Comparison of ENCODE assay signal across 21 cellular contexts in the genomic region with DNA sequence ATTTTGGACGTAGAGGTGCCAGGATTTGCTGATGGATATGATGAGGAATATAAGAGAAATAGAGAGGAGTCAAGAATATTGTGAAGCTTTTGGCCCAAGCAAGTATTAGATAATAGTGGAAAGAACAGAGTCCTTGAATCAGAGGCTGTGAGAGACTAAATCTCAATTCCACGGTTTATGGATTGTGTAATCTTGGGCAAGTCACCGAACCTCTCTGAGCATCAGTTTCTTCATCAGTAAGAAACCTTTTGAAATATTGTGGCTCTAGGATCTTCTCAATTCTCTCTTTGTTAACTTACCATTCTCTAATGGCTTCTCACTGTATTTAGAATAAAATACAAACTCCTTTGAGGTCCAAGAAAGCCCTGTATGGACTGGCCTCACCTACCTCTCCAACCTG.
DNase-seq lines count a peak whose midpoint lies in the region; FAIRE-seq and TF ChIP-seq lines count a peak whose summit lies in the region.
"Had no signal": no experiment of that assay in that cellular context is flagged by ENCODE, and none has a peak within 500 bp of the region (broad histone marks: within the 10 kb centered on the region; RNA-seq: fewer than 3 reads in every experiment).

No MANE protein-coding gene starts in this region.

- no peaks in the 10 kb centered on the region for H3K36me3 Mint-ChIP-seq in astrocyte (ENCODE audit: low read depth, unreplicated experiment)
- no peaks in the 10 kb centered on the region for H3K36me3 Mint-ChIP-seq in glutamatergic neuron (ENCODE audit: unreplicated experiment)
- H3K36me3 Mint-ChIP-seq: activated naive CD4-positive, alpha-beta T cell treated with anti-CD3 and anti-CD28 coated beads, Interleukin-2, amount 50 U/mL, for 24 hours; CD4-positive, alpha-beta memory T cell had no signal

- H3K79me2 ChIP-seq in GM23248 (ENCODE audit: insufficient read depth) = no peaks in the 10 kb centered on the region
- H3K79me2 ChIP-seq in astrocyte (ENCODE audit: insufficient read depth, low read length) = no peaks in the 10 kb centered on the region

- H2AFZ ChIP-seq in GM23248 (no peak overlapping the region), astrocyte (ENCODE audit: low read depth, low read length) (no peak overlapping the region)

- FAIRE-seq in astrocyte (lab: Jason Lieb, UNC) = no peak

- peak; percentile 52 for DNase-seq in GM23248
- peak; percentile 91 for DNase-seq in NOMO-1 treated with DMSO at 0.1 percent for 48 hours (lab: John Stamatoyannopoulos, UW; ENCODE audit: unreplicated experiment)
- DNase-seq in astrocyte (ENCODE audit: low read depth) = no peak
- no peak for DNase-seq in glutamatergic neuron
- no peak for DNase-seq in NCI-H146 (lab: John Stamatoyannopoulos, UW)
- no peak for DNase-seq in NCI-H1436 (lab: John Stamatoyannopoulos, UW)
- DNase-seq in germinal center (ENCODE audit: low spot score) = no peak
- no peak for DNase-seq in T1000 (lab: John Stamatoyannopoulos, UW)
- DNase-seq: aorta; CD4-positive, alpha-beta memory T cell; DMS 273 treated with DMSO at 0.1 percent for 48 hours; HFFc6; islet precursor cell; MG63; NCI-H1694; NCI-H2171; NCI-H524 treated with DMSO at 0.1 percent for 48 hours had no signal

- no peaks in the 10 kb centered on the region for H3F3A ChIP-seq in GM23248 (ENCODE audit: insufficient read depth)

- no peaks in the 10 kb centered on the region for H3K9me3 Mint-ChIP-seq in astrocyte (ENCODE audit: unreplicated experiment)
- peaks cover 2% of the 10 kb centered on the region for H3K9me3 Mint-ChIP-seq in glutamatergic neuron (ENCODE audit: unreplicated experiment)
- H3K9me3 Mint-ChIP-seq: activated naive CD4-positive, alpha-beta T cell treated with anti-CD3 and anti-CD28 coated beads, Interleukin-2, amount 50 U/mL, for 24 hours; activated T-helper 17 cell treated with anti-CD3 and anti-CD28 coated beads, Interleukin-2, amount 50 U/mL, for 72 hours; CD4-positive, alpha-beta memory T cell; HFFc6 had no signal

- in situ Hi-C loops in GM23248 (cut with MboI) = loop anchor here (5.0 kb wide), 1 partner anchor 185 kb away; no protein-coding TSS in a partner anchor

- H3K4me3 Mint-ChIP-seq in astrocyte (ENCODE audit: unreplicated experiment) (peak overlapping the region; percentile 20), glutamatergic neuron (ENCODE audit: unreplicated experiment) (peak overlapping the region; percentile 11)
- H3K4me3 Mint-ChIP-seq: activated naive CD4-positive, alpha-beta T cell treated with anti-CD3 and anti-CD28 coated beads, Interleukin-2, amount 50 U/mL, for 24 hours; activated T-helper 17 cell treated with anti-CD3 and anti-CD28 coated beads, Interleukin-2, amount 50 U/mL, for 72 hours; CD4-positive, alpha-beta memory T cell; HFFc6 had no signal

- TF ChIP-seq CTCF in astrocyte (IDR thresholded peaks at IDR 0.05; ENCODE audit: insufficient read depth, low read depth, low read length) (no peak), glutamatergic neuron (IDR thresholded peaks at IDR 0.05; ENCODE audit: partially characterized antibody, unreplicated experiment) (no peak)

- H3K4me1 Mint-ChIP-seq in astrocyte (ENCODE audit: low read depth, unreplicated experiment) (no peaks in the 10 kb centered on the region), glutamatergic neuron (ENCODE audit: low read depth, unreplicated experiment) (peaks cover 14% of the 10 kb centered on the region)
- H3K4me1 Mint-ChIP-seq: activated T-helper 17 cell treated with anti-CD3 and anti-CD28 coated beads, Interleukin-2, amount 50 U/mL, for 72 hours had no signal

- H3K27ac ChIP-seq in GM23248 (no peak overlapping the region), astrocyte (ENCODE audit: low read depth, low read length) (no peak overlapping the region)
- H3K27ac ChIP-seq: epithelial cell of prostate, gastroesophageal sphincter had no signal

- H3K4me2 ChIP-seq in GM23248 (ENCODE audit: unreplicated experiment) = no peak overlapping the region
- H3K4me2 ChIP-seq in astrocyte (ENCODE audit: low read length) = no peak overlapping the region

- H3K27me3 ChIP-seq in GM23248 (replicated peaks; ENCODE audit: insufficient read depth) (no peaks in the 10 kb centered on the region), astrocyte (ENCODE audit: insufficient read depth, low read length) (peaks cover 40% of the 10 kb centered on the region)
- H3K27me3 ChIP-seq: MG63 had no signal

- H3K9me3 ChIP-seq in GM23248 (ENCODE audit: low read depth) (no peaks in the 10 kb centered on the region), astrocyte (ENCODE audit: insufficient read depth, low read depth, low read length) (no peaks in the 10 kb centered on the region)
- H3K9me3 ChIP-seq: gastroesophageal sphincter, MG63 had no signal

- no peaks in the 10 kb centered on the region for H3K9me2 ChIP-seq in GM23248 (ENCODE audit: insufficient read depth)

- 48 to 54% methylated on average over 3 of the region's 3 CpGs for WGBS in GM23248 (ENCODE audit: low coverage in 1 of 2, low lambda C conversion rate in 2 of 2, missing lambda C conversion rate in 2 of 2), 2 experiments

- H3K27ac Mint-ChIP-seq in astrocyte (ENCODE audit: unreplicated experiment) (no peak overlapping the region), glutamatergic neuron (ENCODE audit: unreplicated experiment) (no peak overlapping the region)
- H3K27ac Mint-ChIP-seq: activated naive CD4-positive, alpha-beta T cell treated with anti-CD3 and anti-CD28 coated beads, Interleukin-2, amount 50 U/mL, for 24 hours; activated T-helper 17 cell treated with anti-CD3 and anti-CD28 coated beads, Interleukin-2, amount 50 U/mL, for 72 hours; HFFc6 had no signal

- no peak overlapping the region for H3K4me3 ChIP-seq in GM23248
- no peak overlapping the region for H3K4me3 ChIP-seq in astrocyte (ENCODE audit: insufficient read depth, low read depth, low read length)
- H3K4me3 ChIP-seq: gastroesophageal sphincter, MG63 had no signal

- H4K20me1 ChIP-seq in GM23248 (ENCODE audit: insufficient read depth) (no peaks in the 10 kb centered on the region), astrocyte (ENCODE audit: insufficient read depth, low read length) (peaks cover 3% of the 10 kb centered on the region)

- H3K9ac ChIP-seq in GM23248 (no peak overlapping the region), astrocyte (ENCODE audit: low read length) (no peak overlapping the region)

- no peaks in the 10 kb centered on the region for H3K4me1 ChIP-seq in GM23248 (ENCODE audit: insufficient read depth)
- H3K4me1 ChIP-seq in astrocyte (ENCODE audit: insufficient read depth, low read length) = no peaks in the 10 kb centered on the region

- H3K36me3 ChIP-seq in GM23248 (ENCODE audit: low read depth) (no peaks in the 10 kb centered on the region), astrocyte (ENCODE audit: insufficient read depth, low read length) (no peaks in the 10 kb centered on the region)
- H3K36me3 ChIP-seq: gastroesophageal sphincter, MG63 had no signal

- H3K27me3 Mint-ChIP-seq in astrocyte (ENCODE audit: low read depth, unreplicated experiment) (peaks cover 2% of the 10 kb centered on the region), glutamatergic neuron (ENCODE audit: unreplicated experiment) (no peaks in the 10 kb centered on the region)
- H3K27me3 Mint-ChIP-seq: activated naive CD4-positive, alpha-beta T cell treated with anti-CD3 and anti-CD28 coated beads, Interleukin-2, amount 50 U/mL, for 24 hours had no signal

Comparison
In these comparisons a context has a peak if more than half of its experiments do, and no peak if none do; other contexts are left out.
1. DNase-seq: peak in GM23248 (single experiment) and NOMO-1 treated with DMSO at 0.1 percent for 48 hours (single experiment); none in astrocyte (single experiment), glutamatergic neuron (single experiment), NCI-H146 (single experiment), NCI-H1436 (single experiment), germinal center (single experiment) and T1000 (single experiment).